Comparison of ENCODE assay signal across 25 cellular contexts in genomic region chr7:150969483-150969874, GRCh38. TPM values are rescaled to one million over a fixed set of nuclear protein-coding genes. Genes with fewer than 3 reads are reported as not detected.
DNase-seq lines count a peak whose midpoint lies in the region; ATAC-seq, FAIRE-seq and TF ChIP-seq lines count a peak whose summit lies in the region.
"Had no signal": no experiment of that assay in that cellular context is flagged by ENCODE, and none has a peak within 500 bp of the region (broad histone marks: within the 10 kb centered on the region; RNA-seq: fewer than 3 reads in every experiment).

No MANE protein-coding gene starts in this region.

- H3K79me1 ChIP-seq in H1 (ENCODE audit: low read depth, low read length): no peaks in the 10 kb centered on the region

- no peak overlapping the region for H3K56ac ChIP-seq in H1 (replicated peaks; ENCODE audit: insufficient read length, low read depth, low read length)

- H4K8ac ChIP-seq in H1 (ENCODE audit: extremely low read depth, insufficient read depth, low read length): no peak overlapping the region

- H2BK5ac ChIP-seq in H1 (ENCODE audit: low read depth, low read length): 0 out of 2 replicates have a peak overlapping the region, but pooled peaks have one; percentile 12

- peaks cover 0 to 3% (median 0%) of the 10 kb centered on the region in 4 experiments; a peak in 3 of 7 replicates for H3K27me3 ChIP-seq in H1 (replicated peaks in 1 of 4; ENCODE audit: control insufficient read depth in 3 of 4, extremely low read depth in 1 of 4, insufficient read depth in 3 of 4, low read length in 3 of 4)
- H3K27me3 ChIP-seq: BLaER1, dorsolateral prefrontal cortex, vagina had no signal

- no peak overlapping the region for H3K4ac ChIP-seq in H1 (replicated peaks; ENCODE audit: insufficient read length, low read depth, low read length)

- peak overlapping the region; percentile 19; the same call in 1 of the 2 replicates for H2BK12ac ChIP-seq in H1 (ENCODE audit: low read depth, low read length)

- ATAC-seq in GM19324 (IDR thresholded peaks at IDR 0.05; ENCODE audit: low FRiP score, unreplicated experiment): no peak
- ATAC-seq: foreskin keratinocyte, HCT116, natural killer cell had no signal

- no peak overlapping the region for H2BK120ac ChIP-seq in H1 (replicated peaks; ENCODE audit: low read depth, low read length)

- CTCF ChIA-PET in H1 (lab: Charles Lee; ENCODE audit: partially characterized antibody): interaction anchor here (0.7 to 27.0 kb wide), 16 partner anchors 5 to 141 kb away, joined by 3 to 797 read pairs (median 4); partner anchors contain the start of genes KCNH2 and NOS3

- H3K27me3 Mint-ChIP-seq in progenitor cell of endocrine pancreas: peaks cover 53% of the 10 kb centered on the region
- peaks cover 55% of the 10 kb centered on the region for H3K27me3 Mint-ChIP-seq in HFFc6 (ENCODE audit: insufficient read depth)

- no peak for TF ChIP-seq RAD21 in H1 (IDR thresholded peaks at IDR 0.05 in 1 of 2, conservative IDR thresholded peaks at IDR 0.05 in 1 of 2; ENCODE audit: low read depth in 2 of 2, low read length in 2 of 2)

- H3K4me1 Mint-ChIP-seq in progenitor cell of endocrine pancreas (ENCODE audit: low read depth): peaks cover 21% of the 10 kb centered on the region
- H3K4me1 Mint-ChIP-seq in HFFc6 (ENCODE audit: low read depth): no peaks in the 10 kb centered on the region

- H3K4me3 Mint-ChIP-seq in progenitor cell of endocrine pancreas (ENCODE audit: low read depth): no peak overlapping the region
- no peak overlapping the region for H3K4me3 Mint-ChIP-seq in HFFc6
- H3K4me3 Mint-ChIP-seq: activated CD4-positive, alpha-beta T cell treated with anti-CD3 and anti-CD28 coated beads, Interleukin-2, amount 10 ng/mL, durations not matched to agents 7 days and 5 days; natural killer cell had no signal

- peak overlapping the region; percentile 53 for H2BK15ac ChIP-seq in H1 (ENCODE audit: low read length)

- H3K9me3 ChIP-seq in H1 (ENCODE audit: insufficient read depth in 2 of 2, low read depth in 1 of 2, low read length in 1 of 2): no peaks in the 10 kb centered on the region
- H3K9me3 ChIP-seq: BLaER1, breast epithelium, vagina had no signal

- H3K4me1 ChIP-seq in H1 (replicated peaks in 1 of 4; ENCODE audit: control insufficient read depth in 3 of 4, insufficient read depth in 4 of 4, low read length in 3 of 4): peaks cover 2 to 40% (median 22%) of the 10 kb centered on the region in 4 experiments
- H3K4me1 ChIP-seq: breast epithelium, foreskin keratinocyte had no signal

- no peak overlapping the region for H2AFZ ChIP-seq in H1 (ENCODE audit: low read length)

- peaks cover 8% of the 10 kb centered on the region; the same call in 1 of the 2 replicates for H3K23me2 ChIP-seq in H1 (ENCODE audit: low read depth, low read length)

- H3K18ac ChIP-seq in H1 (ENCODE audit: extremely low read depth, low read length): no peak overlapping the region

- no peak overlapping the region for H2AK5ac ChIP-seq in H1 (ENCODE audit: low read depth, low read length)

- TF ChIP-seq POLR2A in H1 (IDR thresholded peaks at IDR 0.05; ENCODE audit: control extremely low read depth in 1 of 2, low read depth in 2 of 2, low read length in 2 of 2): no peak

- no peaks in the 10 kb centered on the region for H4K20me1 ChIP-seq in H1 (replicated peaks in 1 of 2; ENCODE audit: control insufficient read depth in 1 of 2, insufficient read depth in 2 of 2, low read length in 2 of 2)

- DNase-seq in NCI-H2107 treated with DMSO at 0.1 percent for 48 hours (lab: John Stamatoyannopoulos, UW; ENCODE audit: unreplicated experiment): peak; percentile 79
- no peak for DNase-seq in NCI-H2107 (lab: John Stamatoyannopoulos, UW)
- DNase-seq in NCI-H2171 treated with DMSO at 0.1 percent for 48 hours (lab: John Stamatoyannopoulos, UW): peak; percentile 43
- DNase-seq in H1 (ENCODE audit: low read depth in 1 of 2, low spot score in 2 of 2): no peak
- DNase-seq in progenitor cell of endocrine pancreas (ENCODE audit: low spot score, unreplicated experiment): no peak
- DNase-seq in GM10266 (ENCODE audit: extremely low spot score): no peak
- no peak for DNase-seq in HFFc6
- DNase-seq: activated CD4-positive, alpha-beta T cell treated with anti-CD3 and anti-CD28 coated beads, Interleukin-2, amount 10 ng/mL, durations not matched to agents 7 days and 5 days; activated effector memory CD4-positive, alpha-beta T cell treated with Interleukin-2 at 50 U/mL for 16 hours; foreskin keratinocyte; natural killer cell; RPMI8226; SW 1271 had no signal

- no peak for TF ChIP-seq CTCF in H1 (IDR thresholded peaks at IDR 0.05; ENCODE audit: control extremely low read depth in 1 of 3, insufficient read depth in 1 of 3, low read depth in 1 of 3, low read length in 3 of 3)
- TF ChIP-seq CTCF in progenitor cell of endocrine pancreas (IDR thresholded peaks at IDR 0.05; ENCODE audit: unreplicated experiment): no peak
- TF ChIP-seq CTCF in GM10266 (IDR thresholded peaks at IDR 0.05; ENCODE audit: control insufficient read depth, insufficient read depth, low read depth, missing control alignments): no peak
- TF ChIP-seq CTCF in HFFc6 (IDR thresholded peaks at IDR 0.05): no peak

- POLR2A ChIA-PET in H1 (lab: Charles Lee; ENCODE audit: partially characterized antibody): interaction anchor here (1.4 to 2.4 kb wide), 2 partner anchors 10 to 15 kb away, joined by 3 to 13 read pairs; no protein-coding TSS in a partner anchor

- no peak for TF ChIP-seq EP300 in H1 (IDR thresholded peaks at IDR 0.05; ENCODE audit: borderline replicate concordance in 1 of 2, low read depth in 2 of 2, low read length in 2 of 2)

- no peak overlapping the region; the same call in 1 of the 2 replicates for H3K27ac ChIP-seq in H1 (ENCODE audit: low read depth, low read length)
- H3K27ac ChIP-seq: BLaER1, breast epithelium, epithelial cell of prostate, foreskin keratinocyte, vagina had no signal

- H4K91ac ChIP-seq in H1 (replicated peaks; ENCODE audit: insufficient read length, low read length): peak overlapping the region; percentile 26

- H3K79me2 ChIP-seq in H1 (ENCODE audit: control insufficient read depth in 1 of 2, insufficient read depth in 2 of 2, low read length in 2 of 2): no peaks in the 10 kb centered on the region

- no peaks in the 10 kb centered on the region for H3K36me3 ChIP-seq in H1 (ENCODE audit: control insufficient read depth in 2 of 4, insufficient read depth in 4 of 4, low read length in 3 of 4)
- H3K36me3 ChIP-seq: BLaER1, breast epithelium, vagina had no signal

- 79% methylated on average over 7 of the region's 7 CpGs; no CpG with 5 or more reads in 1 of the 2 experiments for WGBS in H1 (ENCODE audit: extremely low coverage in 1 of 2, insufficient coverage in 1 of 2, insufficient read length in 1 of 2, insufficient replicate concordance in 2 of 2, low coverage in 1 of 2, low lambda C conversion rate in 2 of 2, missing lambda C conversion rate in 1 of 2), 2 experiments

- no peak overlapping the region for H4K5ac ChIP-seq in H1 (ENCODE audit: insufficient read length, low read depth, low read length)

- H3K23ac ChIP-seq in H1 (ENCODE audit: insufficient read length): no peak overlapping the region

- FAIRE-seq in H1 (lab: Jason Lieb, UNC): no peak
- FAIRE-seq: TTC549 had no signal

- H2BK20ac ChIP-seq in H1 (ENCODE audit: low read length): no peak overlapping the region

- no peak overlapping the region for H3K14ac ChIP-seq in H1 (ENCODE audit: insufficient read length)

- H3K4me3 ChIP-seq in H1 (ENCODE audit: extremely low read depth in 1 of 4, insufficient read depth in 2 of 4, low read depth in 3 of 4, low read length in 4 of 4): no peak overlapping the region
- H3K4me3 ChIP-seq: BLaER1, breast epithelium, dorsolateral prefrontal cortex, vagina had no signal

- H3K9ac ChIP-seq in H1 (replicated peaks in 1 of 4; ENCODE audit: extremely low read depth in 1 of 4, low read depth in 3 of 4, low read length in 3 of 4): no peak overlapping the region
- H3K9ac ChIP-seq: BLaER1 had no signal

- peak overlapping the region in 1 of 2 experiments; percentile 7; a peak in 2 of 4 replicates for H3K4me2 ChIP-seq in H1 (ENCODE audit: insufficient read depth in 1 of 2, low read depth in 2 of 2, low read length in 2 of 2)
- H3K4me2 ChIP-seq: BLaER1 had no signal

- H3K9me3 Mint-ChIP-seq in progenitor cell of endocrine pancreas (ENCODE audit: low read depth): no peaks in the 10 kb centered on the region
- H3K9me3 Mint-ChIP-seq in HFFc6: no peaks in the 10 kb centered on the region
- H3K9me3 Mint-ChIP-seq: activated CD4-positive, alpha-beta T cell treated with anti-CD3 and anti-CD28 coated beads, Interleukin-2, amount 10 ng/mL, durations not matched to agents 7 days and 5 days; natural killer cell had no signal

- H3K36me3 Mint-ChIP-seq in progenitor cell of endocrine pancreas (ENCODE audit: insufficient read depth) (no peaks in the 10 kb centered on the region), HFFc6 (ENCODE audit: low read depth) (no peaks in the 10 kb centered on the region)
- H3K36me3 Mint-ChIP-seq: natural killer cell had no signal

- peak overlapping the region; percentile 41 for H3K27ac Mint-ChIP-seq in progenitor cell of endocrine pancreas
- H3K27ac Mint-ChIP-seq in HFFc6: no peak overlapping the region
- H3K27ac Mint-ChIP-seq: activated CD4-positive, alpha-beta T cell treated with anti-CD3 and anti-CD28 coated beads, Interleukin-2, amount 10 ng/mL, durations not matched to agents 7 days and 5 days; natural killer cell had no signal

RNA-seq across cellular contexts. Expression of gene KCNH2, which starts 8.6 kb away (rescaled TPM):
- total RNA-seq in H1 (2021; fragmentation: NEBNext Ultra II Directional; extraction: Animal tissue kit (Norgen Biotek cat#: 25700)): 7.7 and 8.0 TPM in 2 replicates
- polyA plus RNA-seq in H1 (2011; rRNA removed): 15.0 and 20.5 TPM in 2 replicates
- polyA plus RNA-seq in H1 (2011; cell fraction: cytosol; rRNA removed): 13.4 TPM
- polyA plus RNA-seq in H1 (2011; cell fraction: nucleus; rRNA removed): 23.6 TPM
- polyA plus RNA-seq in H1 (2012, experiment 1 of 2): 5.5 to 12.1 TPM (median 10.4 TPM) in 4 replicates
- 7.6 TPM for polyA plus RNA-seq in H1 (2012, experiment 2 of 2)
- polyA plus RNA-seq in H1 (2013, experiment 1 of 2): 7.6 TPM
- polyA plus RNA-seq in H1 (2013, experiment 2 of 2): 7.2 TPM
- 8.9 and 10.2 TPM in 2 replicates for polyA minus RNA-seq in H1 (2011; rRNA and poly(A)+ RNA removed)
- 9.5 TPM for polyA minus RNA-seq in H1 (2011; cell fraction: cytosol; rRNA and poly(A)+ RNA removed)
- 7.0 TPM for polyA minus RNA-seq in H1 (2011; cell fraction: nucleus; rRNA and poly(A)+ RNA removed)
- 6.9 and 9.4 TPM in 2 replicates for total RNA-seq in progenitor cell of endocrine pancreas
- not detected for total RNA-seq in HFFc6 (2021; fragmentation: NEBNext Ultra II Directional; extraction: Animal tissue kit (Norgen Biotek cat#: 25700))
- total RNA-seq: foreskin keratinocyte had no signal
- polyA plus RNA-seq: foreskin keratinocyte had no signal

RNA-seq across cellular contexts. Expression of gene NOS3, which starts 21.3 kb away (rescaled TPM):
- 4.4 and 4.7 TPM in 2 replicates for total RNA-seq in H1 (2021; fragmentation: NEBNext Ultra II Directional; extraction: Animal tissue kit (Norgen Biotek cat#: 25700))
- 16.2 and 20.9 TPM in 2 replicates for polyA plus RNA-seq in H1 (2011; rRNA removed)
- 8.1 TPM for polyA plus RNA-seq in H1 (2011; cell fraction: cytosol; rRNA removed)
- 12.6 TPM for polyA plus RNA-seq in H1 (2011; cell fraction: nucleus; rRNA removed)
- polyA plus RNA-seq in H1 (2012, experiment 1 of 2): 4.2 to 10.6 TPM (median 8.1 TPM) in 4 replicates
- 5.2 TPM for polyA plus RNA-seq in H1 (2012, experiment 2 of 2)
- 4.2 TPM for polyA plus RNA-seq in H1 (2013, experiment 1 of 2)
- polyA plus RNA-seq in H1 (2013, experiment 2 of 2): 3.5 TPM
- polyA minus RNA-seq in H1 (2011; rRNA and poly(A)+ RNA removed): 5.4 and 6.9 TPM in 2 replicates
- 7.7 TPM for polyA minus RNA-seq in H1 (2011; cell fraction: cytosol; rRNA and poly(A)+ RNA removed)
- polyA minus RNA-seq in H1 (2011; cell fraction: nucleus; rRNA and poly(A)+ RNA removed): 10.1 TPM
- total RNA-seq in progenitor cell of endocrine pancreas: 0.74 and 1.1 TPM in 2 replicates
- total RNA-seq in HFFc6 (2021; fragmentation: NEBNext Ultra II Directional; extraction: Animal tissue kit (Norgen Biotek cat#: 25700)): 1 to 10 TPM in 4 of 6 experiments, under 1 TPM in 2; 0.55 to 3.0 (median 2.0) TPM

RNA-seq across cellular contexts. Expression of gene ATG9B, which starts 54.8 kb away (rescaled TPM):
- total RNA-seq in H1 (2021; fragmentation: NEBNext Ultra II Directional; extraction: Animal tissue kit (Norgen Biotek cat#: 25700)): 2.3 and 2.6 TPM in 2 replicates
- 1.4 and 2.7 TPM in 2 replicates for polyA plus RNA-seq in H1 (2011; rRNA removed)
- 2.7 TPM for polyA plus RNA-seq in H1 (2011; cell fraction: cytosol; rRNA removed)
- 6.4 TPM for polyA plus RNA-seq in H1 (2011; cell fraction: nucleus; rRNA removed)
- 2.7 to 4.3 TPM (median 3.1 TPM) in 4 replicates for polyA plus RNA-seq in H1 (2012, experiment 1 of 2)
- 0.79 TPM for polyA plus RNA-seq in H1 (2012, experiment 2 of 2)
- polyA plus RNA-seq in H1 (2013, experiment 1 of 2): 1.7 TPM
- 1.8 TPM for polyA plus RNA-seq in H1 (2013, experiment 2 of 2)
- polyA minus RNA-seq in H1 (2011; rRNA and poly(A)+ RNA removed): 0.19 and 0.51 TPM in 2 replicates
- 0.88 TPM for polyA minus RNA-seq in H1 (2011; cell fraction: cytosol; rRNA and poly(A)+ RNA removed)
- polyA minus RNA-seq in H1 (2011; cell fraction: nucleus; rRNA and poly(A)+ RNA removed): 0.60 TPM
- 0.58 and 0.79 TPM in 2 replicates for total RNA-seq in progenitor cell of endocrine pancreas
- under 1 TPM; 0.11 to 0.94 (median 0.18) TPM for total RNA-seq in HFFc6 (2021; fragmentation: NEBNext Ultra II Directional; extraction: Animal tissue kit (Norgen Biotek cat#: 25700))
- total RNA-seq: A172, mesenteric fat pad, posterior vena cava, subcutaneous adipose tissue had no signal

RNA-seq across cellular contexts. Expression of gene ABCB8, which starts 58.8 kb away (rescaled TPM):
- 22.2 and 27.0 TPM in 2 replicates for total RNA-seq in H1 (2021; fragmentation: NEBNext Ultra II Directional; extraction: Animal tissue kit (Norgen Biotek cat#: 25700))
- 17.7 and 26.0 TPM in 2 replicates for polyA plus RNA-seq in H1 (2011; rRNA removed)
- 16.7 TPM for polyA plus RNA-seq in H1 (2011; cell fraction: cytosol; rRNA removed)
- polyA plus RNA-seq in H1 (2011; cell fraction: nucleus; rRNA removed): 52.2 TPM
- 14.8 to 21.8 TPM (median 19.6 TPM) in 4 replicates for polyA plus RNA-seq in H1 (2012, experiment 1 of 2)
- polyA plus RNA-seq in H1 (2012, experiment 2 of 2): 15.8 TPM
- 16.5 TPM for polyA plus RNA-seq in H1 (2013, experiment 1 of 2)
- polyA plus RNA-seq in H1 (2013, experiment 2 of 2): 15.7 TPM
- 17.2 and 19.5 TPM in 2 replicates for polyA minus RNA-seq in H1 (2011; rRNA and poly(A)+ RNA removed)
- polyA minus RNA-seq in H1 (2011; cell fraction: cytosol; rRNA and poly(A)+ RNA removed): 12.2 TPM
- 28.9 TPM for polyA minus RNA-seq in H1 (2011; cell fraction: nucleus; rRNA and poly(A)+ RNA removed)
- 36.0 and 36.2 TPM in 2 replicates for total RNA-seq in progenitor cell of endocrine pancreas
- 10 to 100 TPM; 31.9 to 36.3 (median 33.2) TPM for total RNA-seq in HFFc6 (2021; fragmentation: NEBNext Ultra II Directional; extraction: Animal tissue kit (Norgen Biotek cat#: 25700))

Comparison
In these comparisons a context has a peak if more than half of its experiments do, and no peak if none do; other contexts are left out.
1. DNase-seq: peak in NCI-H2107 treated with DMSO at 0.1 percent for 48 hours (single experiment) and NCI-H2171 treated with DMSO at 0.1 percent for 48 hours (single experiment); none in NCI-H2107 (single experiment), H1 (0 of 2), progenitor cell of endocrine pancreas (single experiment), GM10266 (single experiment) and HFFc6 (single experiment).